In genomic region chr1:5734996-5735395, GRCh38 we compare ENCODE assay signal across 17 cellular contexts.
DNase-seq lines count a peak whose midpoint lies in the region; ATAC-seq, FAIRE-seq and TF ChIP-seq lines count a peak whose summit lies in the region.
"Had no signal": no experiment of that assay in that cellular context is flagged by ENCODE, and none has a peak within 500 bp of the region (broad histone marks: within the 10 kb centered on the region; RNA-seq: fewer than 3 reads in every experiment).

No MANE protein-coding gene starts in this region.

- no peaks in the 10 kb centered on the region for H3K27me3 ChIP-seq in Peyer's patch

- H3K27ac ChIP-seq in Peyer's patch = no peak overlapping the region
- H3K27ac ChIP-seq in kidney (ENCODE audit: low read depth in 2 of 2, low read length in 2 of 2) = no peak overlapping the region
- H3K27ac ChIP-seq: 22Rv1 had no signal

- H3K9me3 ChIP-seq in Peyer's patch = no peaks in the 10 kb centered on the region
- H3K9me3 ChIP-seq in kidney (ENCODE audit: control insufficient read depth in 1 of 2, low read length in 2 of 2) = no peaks in the 10 kb centered on the region
- H3K9me3 ChIP-seq in mucosa of descending colon = no peaks in the 10 kb centered on the region

- H3K4me1 ChIP-seq in Peyer's patch = no peaks in the 10 kb centered on the region
- H3K4me1 ChIP-seq in kidney (ENCODE audit: control insufficient read depth in 1 of 2, insufficient read depth in 1 of 2, low read depth in 1 of 2, low read length in 2 of 2) = no peaks in the 10 kb centered on the region
- H3K4me1 ChIP-seq in mucosa of descending colon (ENCODE audit: low read depth) = no peaks in the 10 kb centered on the region

- intact Hi-C loops in kidney (cut with DNase I) (no loop called here), posterior vena cava (cut with DNase I) (no loop called here), mucosa of descending colon (cut with DNase I, micrococcal nuclease) (no loop called here)

- no peak for ATAC-seq in mucosa of descending colon
- ATAC-seq in HG03432 (IDR thresholded peaks at IDR 0.05; ENCODE audit: unreplicated experiment) = no peak
- ATAC-seq: CD8-positive, alpha-beta T cell had no signal

- peak; percentile 37 for DNase-seq in activated effector memory CD4-positive, alpha-beta T cell treated with anti-CD3 and anti-CD28 coated beads, Interleukin-2, amount 50 U/mL, for 16 hours
- no peak for DNase-seq in activated effector memory CD4-positive, alpha-beta T cell treated with Interleukin-2 at 50 U/mL for 16 hours
- peak in 2 of 3 donors; percentile 17 to 20 for DNase-seq in Peyer's patch
- DNase-seq in kidney = peak; percentile 29
- peak; percentile 32 for DNase-seq in posterior vena cava (ENCODE audit: low spot score)
- DNase-seq in activated gamma-delta T cell treated with Interleukin-2 at 50 U/mL for 16 hours = no peak
- DNase-seq in mucosa of descending colon = no peak
- DNase-seq: CD8-positive, alpha-beta T cell; COR-L47; DND-41; GDM1; GOT3; H9 had no signal

- TF ChIP-seq CTCF in Peyer's patch (IDR thresholded peaks at IDR 0.05) = no peak
- no peak for TF ChIP-seq CTCF in kidney (IDR thresholded peaks at IDR 0.05; ENCODE audit: borderline replicate concordance, extremely low read depth, insufficient read depth)
- TF ChIP-seq CTCF in mucosa of descending colon (IDR thresholded peaks at IDR 0.05) = no peak

- TF ChIP-seq POLR2A in Peyer's patch (IDR thresholded peaks at IDR 0.05) = no peak

- no peak for FAIRE-seq in kidney (lab: Jason Lieb, UNC)
- FAIRE-seq: D721Med, GM19239 had no signal

- H3K36me3 ChIP-seq in Peyer's patch (no peaks in the 10 kb centered on the region), kidney (ENCODE audit: control insufficient read depth in 1 of 2, insufficient read depth in 2 of 2, low read length in 2 of 2) (no peaks in the 10 kb centered on the region), mucosa of descending colon (ENCODE audit: low read depth) (no peaks in the 10 kb centered on the region)

- H3K4me3 ChIP-seq in Peyer's patch = no peak overlapping the region
- H3K4me3 ChIP-seq in kidney (ENCODE audit: low read length in 2 of 2) = no peak overlapping the region
- H3K4me3 ChIP-seq in mucosa of descending colon = no peak overlapping the region

- H3K9ac ChIP-seq in kidney (ENCODE audit: low read length in 2 of 2) = no peak overlapping the region

Comparison
In these comparisons a context has a peak if more than half of its experiments do, and no peak if none do; other contexts are left out.
1. DNase-seq: peak in activated effector memory CD4-positive, alpha-beta T cell treated with anti-CD3 and anti-CD28 coated beads, Interleukin-2, amount 50 U/mL, for 16 hours (single experiment), Peyer's patch (2 of 3), kidney (single experiment) and posterior vena cava (single experiment); none in activated effector memory CD4-positive, alpha-beta T cell treated with Interleukin-2 at 50 U/mL for 16 hours (single experiment), activated gamma-delta T cell treated with Interleukin-2 at 50 U/mL for 16 hours (single experiment) and mucosa of descending colon (0 of 3).